Comparison of ENCODE assay signal across 17 cellular contexts in the genomic region with DNA sequence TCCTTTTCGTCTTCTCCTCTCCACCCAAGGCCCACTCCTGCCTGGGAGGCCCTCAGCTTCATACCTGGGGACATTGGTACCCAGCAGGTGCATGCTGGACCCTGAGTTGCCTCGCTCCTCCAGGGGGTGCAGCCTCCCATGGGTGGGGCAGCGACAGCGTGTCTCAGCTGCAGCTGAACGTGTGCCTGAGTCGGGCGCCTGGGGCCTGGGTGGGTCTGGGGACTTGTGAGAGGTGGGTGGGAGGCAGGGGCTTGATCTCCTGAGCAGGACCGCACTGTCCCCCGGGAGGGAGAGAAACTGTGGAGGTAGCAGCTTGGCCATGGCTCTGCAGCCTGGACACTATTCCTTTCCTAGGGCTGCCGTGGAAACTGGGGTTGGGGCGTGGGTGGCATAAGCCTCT. TPM values are rescaled to one million over a fixed set of nuclear protein-coding genes. Genes with fewer than 3 reads are reported as not detected.
DNase-seq lines count a peak whose midpoint lies in the region; ATAC-seq, FAIRE-seq and TF ChIP-seq lines count a peak whose summit lies in the region.
"Had no signal": no experiment of that assay in that cellular context is flagged by ENCODE, and none has a peak within 500 bp of the region (broad histone marks: within the 10 kb centered on the region; RNA-seq: fewer than 3 reads in every experiment).

No MANE protein-coding gene starts in this region.

- H3K79me2 ChIP-seq in osteoblast (ENCODE audit: insufficient read depth, low read length), result no peaks in the 10 kb centered on the region

- no peak for ATAC-seq in natural killer cell treated with Interleukin-12 subunit alpha and Interleukin-12 subunit beta and Interleukin-15 and Interleukin-18, amount 100 ng/mL, for 72 hours
- no peak for ATAC-seq in natural killer cell
- no peak for ATAC-seq in GM18498 (IDR thresholded peaks at IDR 0.05; ENCODE audit: unreplicated experiment)
- ATAC-seq: HCT116 had no signal

- peaks cover 25% of the 10 kb centered on the region for H3K27me3 ChIP-seq in osteoblast (ENCODE audit: insufficient read depth, low read length)
- no peaks in the 10 kb centered on the region for H3K27me3 ChIP-seq in adrenal gland
- H3K27me3 ChIP-seq: BE2C had no signal

- H3K4me3 Mint-ChIP-seq in natural killer cell treated with Interleukin-12 subunit alpha and Interleukin-12 subunit beta and Interleukin-15 and Interleukin-18, amount 100 ng/mL, for 72 hours, result no peak overlapping the region
- no peak overlapping the region for H3K4me3 Mint-ChIP-seq in natural killer cell
- H3K4me3 Mint-ChIP-seq: CD8-positive, alpha-beta memory T cell had no signal

- H3K27ac ChIP-seq in kidney (ENCODE audit: low read depth in 2 of 2, low read length in 2 of 2) (no peak overlapping the region), osteoblast (ENCODE audit: low read depth, low read length) (no peak overlapping the region), adrenal gland (no peak overlapping the region)

- H3K9me3 ChIP-seq in kidney (ENCODE audit: control insufficient read depth in 1 of 2, low read length in 2 of 2) (no peaks in the 10 kb centered on the region), osteoblast (ENCODE audit: low read depth, low read length) (no peaks in the 10 kb centered on the region), adrenal gland (replicated peaks in 1 of 3) (peaks cover 0 to 5% (median 0%) of the 10 kb centered on the region in 3 donors)
- H3K9me3 ChIP-seq: BE2C had no signal

- no peak overlapping the region for H3K4me2 ChIP-seq in osteoblast (ENCODE audit: insufficient read depth, low read length)

- no peak overlapping the region for H3K27ac Mint-ChIP-seq in natural killer cell treated with Interleukin-12 subunit alpha and Interleukin-12 subunit beta and Interleukin-15 and Interleukin-18, amount 100 ng/mL, for 72 hours
- H3K27ac Mint-ChIP-seq in natural killer cell, result no peak overlapping the region

- no peak for FAIRE-seq in kidney (lab: Jason Lieb, UNC)
- FAIRE-seq: A204.1, GM12892, GM19239, HTR-8/SVneo had no signal

- peaks cover 0 to 2% of the 10 kb centered on the region in 2 donors for H3K4me1 ChIP-seq in kidney (ENCODE audit: control insufficient read depth in 1 of 2, insufficient read depth in 1 of 2, low read depth in 1 of 2, low read length in 2 of 2)
- H3K4me1 ChIP-seq in osteoblast (ENCODE audit: insufficient read depth, low read length), result peaks cover 11% of the 10 kb centered on the region
- H3K4me1 ChIP-seq in adrenal gland (replicated peaks in 1 of 2), result peaks cover 0 to 6% of the 10 kb centered on the region in 2 donors
- H3K4me1 ChIP-seq: Caco-2 had no signal

- no peak for TF ChIP-seq POLR2A in adrenal gland (IDR thresholded peaks at IDR 0.05)

- H4K20me1 ChIP-seq in osteoblast (ENCODE audit: insufficient read depth, low read length), result no peaks in the 10 kb centered on the region

- H3K4me3 ChIP-seq in kidney (ENCODE audit: low read length in 2 of 2) (no peak overlapping the region), osteoblast (ENCODE audit: insufficient read depth, low read length) (no peak overlapping the region), adrenal gland (no peak overlapping the region)

- peak; percentile 22 for DNase-seq in natural killer cell treated with Interleukin-12 subunit alpha and Interleukin-12 subunit beta and Interleukin-15 and Interleukin-18, amount 100 ng/mL, for 72 hours (ENCODE audit: low spot score)
- DNase-seq in natural killer cell, result no peak
- DNase-seq in kidney, result peak; percentile 68
- peak; percentile 34 for DNase-seq in osteoblast (ENCODE audit: insufficient read length, low spot score, missing footprints)
- DNase-seq in ACHN, result no peak
- DNase-seq in adrenal gland, result no peak
- DNase-seq: BE2C; Caco-2; CD8-positive, alpha-beta memory T cell; DND-41; GDM1 had no signal

- TF ChIP-seq CTCF in natural killer cell (IDR thresholded peaks at IDR 0.05) (no peak), kidney (IDR thresholded peaks at IDR 0.05; ENCODE audit: borderline replicate concordance, extremely low read depth, insufficient read depth) (no peak), osteoblast (IDR thresholded peaks at IDR 0.05; ENCODE audit: extremely low read depth, low read depth, low read length) (no peak), adrenal gland (IDR thresholded peaks at IDR 0.05) (no peak)

- no peak overlapping the region for H2AFZ ChIP-seq in osteoblast (ENCODE audit: low read length)

- peaks cover 0 to 3% of the 10 kb centered on the region in 2 donors for H3K4me1 Mint-ChIP-seq in natural killer cell treated with Interleukin-12 subunit alpha and Interleukin-12 subunit beta and Interleukin-15 and Interleukin-18, amount 100 ng/mL, for 72 hours (ENCODE audit: low read depth in 2 of 2)
- peaks cover 0 to 4% of the 10 kb centered on the region in 2 donors for H3K4me1 Mint-ChIP-seq in natural killer cell

- 90 to 97% (median 95%) methylated on average over 3 to 11 of the region's 11 CpGs for WGBS in adrenal gland, 4 donors

- peaks cover 6 to 9% of the 10 kb centered on the region in 2 donors for H3K27me3 Mint-ChIP-seq in natural killer cell treated with Interleukin-12 subunit alpha and Interleukin-12 subunit beta and Interleukin-15 and Interleukin-18, amount 100 ng/mL, for 72 hours
- peaks cover 16% of the 10 kb centered on the region in 2 donors for H3K27me3 Mint-ChIP-seq in natural killer cell (ENCODE audit: low read depth in 2 of 2)

- no peaks in the 10 kb centered on the region for H3K9me3 Mint-ChIP-seq in natural killer cell treated with Interleukin-12 subunit alpha and Interleukin-12 subunit beta and Interleukin-15 and Interleukin-18, amount 100 ng/mL, for 72 hours
- H3K9me3 Mint-ChIP-seq in natural killer cell, result peaks cover 0 to 4% of the 10 kb centered on the region in 2 donors

- no peak overlapping the region for H3K9ac ChIP-seq in kidney (ENCODE audit: low read length in 2 of 2)

- H3K36me3 ChIP-seq in kidney (ENCODE audit: control insufficient read depth in 1 of 2, insufficient read depth in 2 of 2, low read length in 2 of 2) (no peaks in the 10 kb centered on the region), osteoblast (ENCODE audit: insufficient read depth, low read length) (no peaks in the 10 kb centered on the region), adrenal gland (replicated peaks in 1 of 2) (peaks cover 0 to 17% of the 10 kb centered on the region in 2 donors)
- H3K36me3 ChIP-seq: BE2C had no signal

- intact Hi-C loops in natural killer cell (cut with micrococcal nuclease) (loop anchor here (5.0 kb wide), 1 partner anchor 657 kb away; no protein-coding TSS in a partner anchor), kidney (cut with DNase I) (loop anchor here (5.0 kb wide), 1 partner anchor 32 kb away; no protein-coding TSS in a partner anchor), adrenal gland (cut with DNase I) (loop anchor here in 1 of 2 donors (5.0 kb wide), 1 partner anchor 32 kb away; no protein-coding TSS in a partner anchor)

- peaks cover 11% of the 10 kb centered on the region for H3K36me3 Mint-ChIP-seq in natural killer cell treated with Interleukin-12 subunit alpha and Interleukin-12 subunit beta and Interleukin-15 and Interleukin-18, amount 100 ng/mL, for 72 hours
- peaks cover 7% of the 10 kb centered on the region for H3K36me3 Mint-ChIP-seq in natural killer cell

- in situ Hi-C loops in ACHN (cut with HindIII; ENCODE audit: low pct_ligation_motif_present, low pct_unique_long_range_greater_than_20kb, low sequenced_read_pairs), result no loop called here

RNA-seq across cellular contexts. Expression of a gene that starts 24.8 kb away (rescaled TPM):
- 10 to 100 TPM; 37.2 to 54.2 TPM for total RNA-seq in natural killer cell treated with Interleukin-12 subunit alpha and Interleukin-12 subunit beta and Interleukin-15 and Interleukin-18, amount 100 ng/mL, for 72 hours
- 10 to 100 TPM; 56.0 to 86.4 (median 56.9) TPM for total RNA-seq in natural killer cell
- total RNA-seq in kidney, result 49.3 TPM
- polyA plus RNA-seq in kidney (ENCODE audit: insufficient read depth, low read depth, low replicate concordance), result 14.3 TPM
- total RNA-seq in osteoblast, result 11.8 and 14.5 TPM in 2 replicates
- 10 to 100 TPM; 19.0 to 87.5 (median 31.1) TPM for total RNA-seq in adrenal gland
- 100 to 1,000 TPM in 1 of 3 donors, 10 to 100 TPM in 1, 1 to 10 TPM in 1; 8.6 to 155 (median 40.1) TPM for polyA plus RNA-seq in adrenal gland

RNA-seq across cellular contexts. Expression of a gene that starts 25.9 kb away (rescaled TPM):
- total RNA-seq in natural killer cell treated with Interleukin-12 subunit alpha and Interleukin-12 subunit beta and Interleukin-15 and Interleukin-18, amount 100 ng/mL, for 72 hours, result not detected
- total RNA-seq in natural killer cell (under 1 TPM in 2 of 3 donors, not detected in 1; 0.20 to 0.28 TPM), kidney (65.2 TPM), osteoblast (13.8 and 14.4 TPM in 2 replicates), adrenal gland (100 to 1,000 TPM in 6 of 8 donors, 10 to 100 TPM in 2; 74.6 to 175 (median 137) TPM)
- polyA plus RNA-seq in kidney (ENCODE audit: insufficient read depth, low read depth, low replicate concordance) (18.0 TPM), adrenal gland (100 to 1,000 TPM in 1 of 3 donors, 10 to 100 TPM in 2; 17.2 to 147 (median 74.4) TPM)
- polyA plus RNA-seq: CD8-positive, alpha-beta memory T cell had no signal

RNA-seq across cellular contexts. Expression of a gene that starts 40.3 kb away (rescaled TPM):
- total RNA-seq in natural killer cell treated with Interleukin-12 subunit alpha and Interleukin-12 subunit beta and Interleukin-15 and Interleukin-18, amount 100 ng/mL, for 72 hours, result 10 to 100 TPM; 65.7 to 72.3 TPM
- total RNA-seq in natural killer cell, result 10 to 100 TPM; 40.0 to 58.8 (median 53.4) TPM
- total RNA-seq in kidney, result 56.6 TPM
- polyA plus RNA-seq in kidney (ENCODE audit: insufficient read depth, low read depth, low replicate concordance), result 23.0 TPM
- 49.2 and 51.3 TPM in 2 replicates for total RNA-seq in osteoblast
- 10 to 100 TPM; 36.5 to 78.3 (median 61.5) TPM for total RNA-seq in adrenal gland
- polyA plus RNA-seq in adrenal gland, result 10 to 100 TPM; 10.3 to 29.5 (median 10.7) TPM

Comparison
In these comparisons a context has a peak if more than half of its experiments do, and no peak if none do; other contexts are left out.
1. DNase-seq: peak in natural killer cell treated with Interleukin-12 subunit alpha and Interleukin-12 subunit beta and Interleukin-15 and Interleukin-18, amount 100 ng/mL, for 72 hours (single experiment), kidney (single experiment) and osteoblast (single experiment); none in natural killer cell (single experiment), ACHN (single experiment) and adrenal gland (0 of 7).
2. RNA of a gene that starts 25.9 kb away (total RNA-seq): 74.6 to 175 TPM in adrenal gland, 65.2 TPM in kidney (single experiment) and 13.8 to 14.4 TPM in osteoblast; 0.20 to 0.28 TPM in natural killer cell and not detected in natural killer cell treated with Interleukin-12 subunit alpha and Interleukin-12 subunit beta and Interleukin-15 and Interleukin-18, amount 100 ng/mL, for 72 hours; every median in the first group is over 10 times any median in the second.